In the genomic region with DNA sequence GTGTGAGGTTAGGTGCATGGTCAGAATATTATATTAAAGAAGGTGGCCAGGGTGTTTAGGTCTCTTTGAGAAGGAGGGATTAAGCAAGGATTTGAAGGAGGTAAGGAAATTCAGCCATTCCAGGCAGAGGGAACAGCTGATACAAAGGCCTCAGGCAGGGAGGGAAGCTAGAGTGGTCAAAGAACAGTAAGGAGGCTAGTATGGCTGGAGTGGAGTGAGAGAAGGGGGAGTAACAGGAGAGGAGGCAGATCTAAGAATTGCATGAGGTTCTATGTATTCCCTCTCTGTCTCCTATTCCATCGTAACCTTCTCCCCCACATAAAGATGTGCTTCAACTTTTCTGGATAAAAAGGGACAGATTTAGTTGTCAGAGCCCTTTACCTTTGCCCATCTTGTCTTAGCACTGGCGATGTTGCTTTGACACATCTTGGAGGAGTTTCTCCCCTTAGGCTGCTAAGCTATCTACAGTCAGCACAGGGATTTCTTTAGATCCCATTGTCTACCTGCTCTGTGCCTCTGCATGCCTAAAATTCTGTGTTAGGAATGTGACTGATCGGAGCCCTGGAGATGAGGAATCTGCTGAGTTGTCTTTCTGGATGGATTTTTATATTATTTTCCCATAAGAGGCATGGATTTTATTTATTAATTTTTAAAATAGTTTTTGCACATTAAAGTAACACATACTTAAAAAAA, we compare ENCODE assay signal across 1 cellular context.
TF ChIP-seq lines count a peak whose summit lies in the region.

No MANE protein-coding gene starts in this region.

TF ChIP-seq in HepG2, 621 proteins besides CTCF, POLR2A, EP300 and RAD21:
- no peak for TF ChIP-seq SUZ12 (IDR thresholded peaks at IDR 0.05; ENCODE audit: low read depth, low read length)
- no peak for TF ChIP-seq NFIB (CRISPR knock-in tag; IDR thresholded peaks at IDR 0.05; ENCODE audit: borderline replicate concordance)
- TF ChIP-seq, protein P1, sequence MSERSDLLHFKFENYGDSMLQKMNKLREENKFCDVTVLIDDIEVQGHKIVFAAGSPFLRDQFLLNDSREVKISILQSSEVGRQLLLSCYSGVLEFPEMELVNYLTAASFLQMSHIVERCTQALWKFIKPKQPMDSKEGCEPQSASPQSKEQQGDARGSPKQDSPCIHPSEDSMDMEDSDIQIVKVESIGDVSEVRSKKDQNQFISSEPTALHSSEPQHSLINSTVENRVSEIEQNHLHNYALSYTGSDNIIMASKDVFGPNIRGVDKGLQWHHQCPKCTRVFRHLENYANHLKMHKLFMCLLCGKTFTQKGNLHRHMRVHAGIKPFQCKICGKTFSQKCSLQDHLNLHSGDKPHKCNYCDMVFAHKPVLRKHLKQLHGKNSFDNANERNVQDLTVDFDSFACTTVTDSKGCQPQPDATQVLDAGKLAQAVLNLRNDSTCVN (CRISPR knock-in tag; IDR thresholded peaks at IDR 0.05; ENCODE audit: borderline replicate concordance) = no peak
- TF ChIP-seq ZNF160 (CRISPR knock-in tag; IDR thresholded peaks at IDR 0.05) = no peak
- TF ChIP-seq, protein P2, sequence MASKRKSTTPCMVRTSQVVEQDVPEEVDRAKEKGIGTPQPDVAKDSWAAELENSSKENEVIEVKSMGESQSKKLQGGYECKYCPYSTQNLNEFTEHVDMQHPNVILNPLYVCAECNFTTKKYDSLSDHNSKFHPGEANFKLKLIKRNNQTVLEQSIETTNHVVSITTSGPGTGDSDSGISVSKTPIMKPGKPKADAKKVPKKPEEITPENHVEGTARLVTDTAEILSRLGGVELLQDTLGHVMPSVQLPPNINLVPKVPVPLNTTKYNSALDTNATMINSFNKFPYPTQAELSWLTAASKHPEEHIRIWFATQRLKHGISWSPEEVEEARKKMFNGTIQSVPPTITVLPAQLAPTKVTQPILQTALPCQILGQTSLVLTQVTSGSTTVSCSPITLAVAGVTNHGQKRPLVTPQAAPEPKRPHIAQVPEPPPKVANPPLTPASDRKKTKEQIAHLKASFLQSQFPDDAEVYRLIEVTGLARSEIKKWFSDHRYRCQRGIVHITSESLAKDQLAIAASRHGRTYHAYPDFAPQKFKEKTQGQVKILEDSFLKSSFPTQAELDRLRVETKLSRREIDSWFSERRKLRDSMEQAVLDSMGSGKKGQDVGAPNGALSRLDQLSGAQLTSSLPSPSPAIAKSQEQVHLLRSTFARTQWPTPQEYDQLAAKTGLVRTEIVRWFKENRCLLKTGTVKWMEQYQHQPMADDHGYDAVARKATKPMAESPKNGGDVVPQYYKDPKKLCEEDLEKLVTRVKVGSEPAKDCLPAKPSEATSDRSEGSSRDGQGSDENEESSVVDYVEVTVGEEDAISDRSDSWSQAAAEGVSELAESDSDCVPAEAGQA (IDR thresholded peaks at IDR 0.05; ENCODE audit: low read depth) = no peak
- TF ChIP-seq, protein P2 (CRISPR knock-in tag; IDR thresholded peaks at IDR 0.05; ENCODE audit: borderline replicate concordance) = no peak
- TF ChIP-seq MAFK (conservative IDR thresholded peaks at IDR 0.05 in 1 of 2, IDR thresholded peaks at IDR 0.05 in 1 of 2; ENCODE audit: low read length in 2 of 2) = peak in 1 of 2 experiments; percentile 37; a peak in 1 of 4 replicates
- TF ChIP-seq DZIP1 (CRISPR knock-in tag; IDR thresholded peaks at IDR 0.05) = no peak
